Comparison of ENCODE assay signal across 1 cellular context in genomic region chr17:50657627-50658026, GRCh38.
TF ChIP-seq lines count a peak whose summit lies in the region.

No MANE protein-coding gene starts in this region.

TF ChIP-seq in IMR-90, 13 proteins besides CTCF, POLR2A, EP300 and RAD21:
- no peak for TF ChIP-seq ELK1 (IDR thresholded peaks at IDR 0.05; ENCODE audit: borderline replicate concordance, low read depth, low read length)
- no peak for TF ChIP-seq MAZ (IDR thresholded peaks at IDR 0.05; ENCODE audit: borderline replicate concordance, low read depth, low read length)
- no peak for TF ChIP-seq NFE2L2 (IDR thresholded peaks at IDR 0.05; ENCODE audit: low read depth, low read length)
- TF ChIP-seq MAFK (IDR thresholded peaks at IDR 0.05; ENCODE audit: low read depth, low read length): no peak
- TF ChIP-seq FOS (IDR thresholded peaks at IDR 0.05; ENCODE audit: low read depth, low read length): no peak
- TF ChIP-seq CEBPB (IDR thresholded peaks at IDR 0.05; ENCODE audit: low read depth, low read length): no peak
- TF ChIP-seq BHLHE40 (IDR thresholded peaks at IDR 0.05; ENCODE audit: low read depth, low read length): no peak
- no peak for TF ChIP-seq USF2 (IDR thresholded peaks at IDR 0.05; ENCODE audit: low read depth, low read length)
- TF ChIP-seq MXI1 (IDR thresholded peaks at IDR 0.05; ENCODE audit: borderline replicate concordance, low read depth, low read length): no peak
- TF ChIP-seq RFX5 (IDR thresholded peaks at IDR 0.05; ENCODE audit: low read depth, low read length): no peak
- TF ChIP-seq SMC3 (IDR thresholded peaks at IDR 0.05; ENCODE audit: low read depth, low read length): no peak
- TF ChIP-seq RCOR1 (IDR thresholded peaks at IDR 0.05; ENCODE audit: insufficient replicate concordance, low read length): no peak
- TF ChIP-seq CHD1 (IDR thresholded peaks at IDR 0.05; ENCODE audit: low read depth, low read length): no peak
